17 cellular contexts compared by ENCODE assay signal in the genomic region with DNA sequence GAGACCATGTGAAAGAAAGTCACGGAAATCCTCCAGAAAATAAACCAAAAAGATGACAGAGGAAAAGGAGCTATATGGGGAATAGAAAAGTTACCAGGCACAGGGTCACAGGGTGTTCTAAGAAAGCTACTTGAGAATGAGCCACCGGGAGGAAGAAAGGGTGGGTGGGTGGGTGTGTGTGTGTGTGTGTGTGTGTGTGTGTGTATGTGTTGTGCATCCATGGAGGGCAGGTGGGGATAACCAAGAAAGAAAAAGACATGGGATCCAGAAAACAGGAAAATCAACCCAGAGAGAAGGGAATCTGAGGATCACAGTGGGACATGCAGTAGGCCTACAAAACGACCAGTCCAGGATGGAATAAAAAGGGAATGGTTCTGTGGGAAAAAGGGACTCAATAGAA. TPM values are rescaled to one million over a fixed set of nuclear protein-coding genes. Genes with fewer than 3 reads are reported as not detected.
DNase-seq lines count a peak whose midpoint lies in the region; ATAC-seq and TF ChIP-seq lines count a peak whose summit lies in the region.
"Had no signal": no experiment of that assay in that cellular context is flagged by ENCODE, and none has a peak within 500 bp of the region (broad histone marks: within the 10 kb centered on the region; RNA-seq: fewer than 3 reads in every experiment).

No MANE protein-coding gene starts in this region.

- H3K27me3 Mint-ChIP-seq in activated CD4-positive, alpha-beta T cell treated with anti-CD3 and anti-CD28 coated beads, Interleukin-2, amount 10 ng/mL, durations not matched to agents 24 days and 14 days = no peaks in the 10 kb centered on the region
- H3K27me3 Mint-ChIP-seq in HFFc6 (ENCODE audit: insufficient read depth) = no peaks in the 10 kb centered on the region; the same call in 1 of the 2 replicates
- no peaks in the 10 kb centered on the region for H3K27me3 Mint-ChIP-seq in nephron (ENCODE audit: low read depth)

- H3K27me3 ChIP-seq in adipocyte (replicated peaks; ENCODE audit: control insufficient read depth, insufficient read depth, low read length) = no peaks in the 10 kb centered on the region
- H3K27me3 ChIP-seq in mesendoderm (ENCODE audit: insufficient read depth, low read length, poor library complexity) = no peaks in the 10 kb centered on the region
- H3K27me3 ChIP-seq: colonic mucosa, gastrocnemius medialis, SJSA1, tibial artery had no signal

- H3K4me3 ChIP-seq in adipocyte (ENCODE audit: low read length) (peak overlapping the region; percentile 89), mesendoderm (ENCODE audit: low read length) (no peak overlapping the region)
- H3K4me3 ChIP-seq: colonic mucosa, gastrocnemius medialis, HAP-1, SJSA1, tibial artery had no signal

- H3K4me3 Mint-ChIP-seq in activated CD4-positive, alpha-beta T cell treated with anti-CD3 and anti-CD28 coated beads, Interleukin-2, amount 10 ng/mL, durations not matched to agents 24 days and 14 days = peak overlapping the region; percentile 91
- peak overlapping the region; percentile 9; the same call in 1 of the 2 replicates for H3K4me3 Mint-ChIP-seq in HFFc6
- peak overlapping the region; percentile 10 to 71 (median 65) for H3K4me3 Mint-ChIP-seq in nephron

- no peak overlapping the region for H3K56ac ChIP-seq in mesendoderm (ENCODE audit: low read length)

- TF ChIP-seq CTCF in HFFc6 (IDR thresholded peaks at IDR 0.05) (no peak), nephron (IDR thresholded peaks at IDR 0.05; ENCODE audit: unreplicated experiment in 3 of 3) (no peak)

- H2BK120ac ChIP-seq in mesendoderm (ENCODE audit: low read depth, low read length) = no peak overlapping the region

- H3K9ac ChIP-seq in adipocyte (ENCODE audit: low read length) = no peak overlapping the region
- no peak overlapping the region for H3K9ac ChIP-seq in mesendoderm (ENCODE audit: low read length)

- no peak overlapping the region for H2BK5ac ChIP-seq in mesendoderm (ENCODE audit: low read length)

- WGBS in mesendoderm (ENCODE audit: extremely low coverage, insufficient coverage, low lambda C conversion rate) = no CpG with 5 or more reads among the region's 3 CpGs

- no peak overlapping the region for H4K5ac ChIP-seq in mesendoderm (ENCODE audit: low read length)

- no peaks in the 10 kb centered on the region for H3K79me2 ChIP-seq in mesendoderm (ENCODE audit: control insufficient read depth, insufficient read depth, low read length)

- peak overlapping the region; percentile 81 for H3K27ac Mint-ChIP-seq in activated CD4-positive, alpha-beta T cell treated with anti-CD3 and anti-CD28 coated beads, Interleukin-2, amount 10 ng/mL, durations not matched to agents 24 days and 14 days
- no peak overlapping the region for H3K27ac Mint-ChIP-seq in HFFc6
- peak overlapping the region in 2 of 3 experiments; percentile 51 to 69 for H3K27ac Mint-ChIP-seq in nephron

- H3K23ac ChIP-seq in mesendoderm (ENCODE audit: low read length) = no peak overlapping the region

- H3K27ac ChIP-seq in mesendoderm (ENCODE audit: low read depth, low read length) = no peak overlapping the region
- H3K27ac ChIP-seq: colonic mucosa, epithelial cell of prostate, gastrocnemius medialis, SJSA1, tibial artery had no signal

- H2BK15ac ChIP-seq in mesendoderm (replicated peaks; ENCODE audit: low read depth) = no peak overlapping the region

- H3K9me3 ChIP-seq in adipocyte (ENCODE audit: control insufficient read depth, low read length) = no peaks in the 10 kb centered on the region
- H3K9me3 ChIP-seq: colonic mucosa, gastrocnemius medialis, HAP-1, SJSA1, tibial artery had no signal

- H3K79me1 ChIP-seq in mesendoderm (ENCODE audit: low read length) = no peaks in the 10 kb centered on the region

- no peak for DNase-seq in activated CD4-positive, alpha-beta T cell treated with anti-CD3 and anti-CD28 coated beads, Interleukin-2, amount 10 ng/mL, durations not matched to agents 24 days and 14 days
- no peak for DNase-seq in activated CD4-positive, alpha-beta T cell treated with anti-CD3 and anti-CD28 coated beads for 4 hours
- DNase-seq in HFFc6 (no peak), adipocyte (ENCODE audit: low read depth) (no peak), NCI-H2107 (lab: John Stamatoyannopoulos, UW) (no peak), mesendoderm (no peak)
- DNase-seq: amniotic stem cell, colonic mucosa, gastrocnemius medialis, NCI-H187, NCI-H510A, tibial artery had no signal

- peaks cover 48% of the 10 kb centered on the region for H3K36me3 ChIP-seq in adipocyte (ENCODE audit: control insufficient read depth, insufficient read depth, low read length, severe bottlenecking)
- no peaks in the 10 kb centered on the region for H3K36me3 ChIP-seq in mesendoderm (ENCODE audit: control insufficient read depth, insufficient read depth, low read length)
- H3K36me3 ChIP-seq: colonic mucosa, HAP-1 had no signal

- peaks cover 51% of the 10 kb centered on the region for H3K4me1 Mint-ChIP-seq in activated CD4-positive, alpha-beta T cell treated with anti-CD3 and anti-CD28 coated beads, Interleukin-2, amount 10 ng/mL, durations not matched to agents 24 days and 14 days
- peaks cover 73% of the 10 kb centered on the region for H3K4me1 Mint-ChIP-seq in HFFc6 (ENCODE audit: low read depth)
- peaks cover 55% of the 10 kb centered on the region for H3K4me1 Mint-ChIP-seq in nephron

- no peak overlapping the region for H4K8ac ChIP-seq in mesendoderm (ENCODE audit: low read depth, low read length)

- H2AK5ac ChIP-seq in mesendoderm (ENCODE audit: low read length) = no peak overlapping the region

- peaks cover 75% of the 10 kb centered on the region for H3K36me3 Mint-ChIP-seq in activated CD4-positive, alpha-beta T cell treated with anti-CD3 and anti-CD28 coated beads, Interleukin-2, amount 10 ng/mL, durations not matched to agents 24 days and 14 days (ENCODE audit: low read depth)
- peaks cover 31% of the 10 kb centered on the region for H3K36me3 Mint-ChIP-seq in HFFc6 (ENCODE audit: low read depth)
- H3K36me3 Mint-ChIP-seq in nephron (ENCODE audit: low read depth) = peaks cover 46% of the 10 kb centered on the region

- intact Hi-C loops in activated CD4-positive, alpha-beta T cell treated with anti-CD3 and anti-CD28 coated beads, Interleukin-2, amount 10 ng/mL, durations not matched to agents 24 days and 14 days (cut with micrococcal nuclease) = loop anchor here (5.0 kb wide), 3 partner anchors 42 to 247 kb away; partner anchors contain the start of gene TXN2

- H3K4me2 ChIP-seq in mesendoderm (ENCODE audit: low read length) = no peak overlapping the region

- no peak for ATAC-seq in GM18873 (IDR thresholded peaks at IDR 0.05; ENCODE audit: low FRiP score, unreplicated experiment)
- ATAC-seq: gastrocnemius medialis had no signal

- H3K4me1 ChIP-seq in adipocyte (ENCODE audit: control insufficient read depth, insufficient read depth, low read length) (peaks cover 54% of the 10 kb centered on the region), mesendoderm (ENCODE audit: control insufficient read depth, low read depth, low read length) (peaks cover 2% of the 10 kb centered on the region)

- H3K9me3 Mint-ChIP-seq in activated CD4-positive, alpha-beta T cell treated with anti-CD3 and anti-CD28 coated beads, Interleukin-2, amount 10 ng/mL, durations not matched to agents 24 days and 14 days = peaks cover 10% of the 10 kb centered on the region
- no peaks in the 10 kb centered on the region for H3K9me3 Mint-ChIP-seq in HFFc6
- peaks cover 2% of the 10 kb centered on the region for H3K9me3 Mint-ChIP-seq in nephron

- no peak overlapping the region for H3K18ac ChIP-seq in mesendoderm (ENCODE audit: low read length)

- no peak overlapping the region for H3K4ac ChIP-seq in mesendoderm (ENCODE audit: low read depth, low read length)

RNA-seq across cellular contexts. Expression of gene APOL2, which starts 3.7 kb away (rescaled TPM):
- total RNA-seq in activated CD4-positive, alpha-beta T cell treated with anti-CD3 and anti-CD28 coated beads, Interleukin-2, amount 10 ng/mL, durations not matched to agents 24 days and 14 days = 52.0 and 58.6 TPM in 2 replicates
- total RNA-seq in HFFc6 (2021; fragmentation: NEBNext Ultra II Directional; extraction: Animal tissue kit (Norgen Biotek cat#: 25700)) = 10 to 100 TPM; 27.7 to 42.5 (median 38.5) TPM
- 3.8 TPM for polyA plus RNA-seq in mesendoderm (2013, experiment 1 of 2)
- 4.1 TPM for polyA plus RNA-seq in mesendoderm (2013, experiment 2 of 2)

RNA-seq across cellular contexts. Expression of gene APOL1, which starts 17.3 kb away (rescaled TPM):
- 36.2 and 37.3 TPM in 2 replicates for total RNA-seq in activated CD4-positive, alpha-beta T cell treated with anti-CD3 and anti-CD28 coated beads, Interleukin-2, amount 10 ng/mL, durations not matched to agents 24 days and 14 days
- total RNA-seq in HFFc6 (2021; fragmentation: NEBNext Ultra II Directional; extraction: Animal tissue kit (Norgen Biotek cat#: 25700)) = 1 to 10 TPM in 4 of 6 experiments, under 1 TPM in 2; 0.55 to 6.2 (median 4.9) TPM
- not detected for polyA plus RNA-seq in mesendoderm (2013, experiment 1 of 2)
- polyA plus RNA-seq in mesendoderm (2013, experiment 2 of 2) = not detected

RNA-seq across cellular contexts. Expression of gene APOL4, which starts 34.0 kb away (rescaled TPM):
- 0.17 TPM in 1 of 2 replicates, not detected in the other for total RNA-seq in activated CD4-positive, alpha-beta T cell treated with anti-CD3 and anti-CD28 coated beads, Interleukin-2, amount 10 ng/mL, durations not matched to agents 24 days and 14 days
- not detected for total RNA-seq in HFFc6 (2021; fragmentation: NEBNext Ultra II Directional; extraction: Animal tissue kit (Norgen Biotek cat#: 25700))
- 0.01 TPM for polyA plus RNA-seq in mesendoderm (2013, experiment 1 of 2)
- polyA plus RNA-seq in mesendoderm (2013, experiment 2 of 2) = 0.01 TPM

Comparison
In these comparisons a context has a peak if more than half of its experiments do, and no peak if none do; other contexts are left out.
1. H3K4me3 Mint-ChIP-seq: peak in every context shown above with its lines; median percentile 91 in activated CD4-positive, alpha-beta T cell treated with anti-CD3 and anti-CD28 coated beads, Interleukin-2, amount 10 ng/mL, durations not matched to agents 24 days and 14 days; 65 in nephron; 9 in HFFc6.